10 cellular contexts compared by ENCODE assay signal in the genomic region with DNA sequence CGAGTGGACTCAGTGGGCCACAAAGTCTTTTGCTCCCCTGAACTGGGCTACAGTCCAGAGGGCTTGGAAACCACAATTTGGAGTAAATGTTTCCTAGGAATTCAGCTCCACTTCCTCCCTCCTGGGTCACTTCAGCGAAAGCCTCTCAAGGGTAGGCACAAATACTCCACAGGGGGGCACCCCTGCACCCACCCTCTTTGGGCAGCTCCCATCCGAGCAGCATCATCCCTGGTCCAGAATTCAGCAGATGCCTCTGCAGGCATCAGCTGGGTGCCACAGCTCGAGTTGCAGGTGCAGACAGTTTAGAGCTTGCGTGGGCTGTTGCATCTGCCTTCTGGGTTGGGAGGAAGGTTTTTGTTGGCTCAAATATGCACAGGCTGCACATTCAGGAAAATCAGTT. TPM values are rescaled to one million over a fixed set of nuclear protein-coding genes. Genes with fewer than 3 reads are reported as not detected.
DNase-seq lines count a peak whose midpoint lies in the region; ATAC-seq, FAIRE-seq and TF ChIP-seq lines count a peak whose summit lies in the region.
"Had no signal": no experiment of that assay in that cellular context is flagged by ENCODE, and none has a peak within 500 bp of the region (broad histone marks: within the 10 kb centered on the region; RNA-seq: fewer than 3 reads in every experiment).

No MANE protein-coding gene starts in this region.

- no peak overlapping the region for H3K27ac ChIP-seq in BLaER1

- H3K27me3 ChIP-seq in BLaER1 (no peaks in the 10 kb centered on the region), kidney epithelial cell (ENCODE audit: control insufficient read depth, insufficient read depth, low read length) (no peaks in the 10 kb centered on the region)

- peak overlapping the region; percentile 76 for H3K4me2 ChIP-seq in BLaER1

- no peaks in the 10 kb centered on the region for H4K20me1 ChIP-seq in BLaER1

- DNase-seq in GM18507 (ENCODE audit: extremely low spot score, insufficient read length, low read depth) (no peak), RKO (ENCODE audit: low spot score) (peak; percentile 6), kidney epithelial cell (ENCODE audit: low read depth) (no peak), GM19240 (ENCODE audit: insufficient read length, low spot score) (no peak), pons (ENCODE audit: low spot score) (no peak), NCI-H1048 (lab: John Stamatoyannopoulos, UW) (no peak)
- DNase-seq: left cardiac atrium; stimulated activated CD4-positive, alpha-beta T cell treated with anti-CD3 and anti-CD28 coated beads, Interleukin-2, amount 100 ng/mL, for 48 hours had no signal

- H3K4me1 ChIP-seq in BLaER1: peaks cover 33% of the 10 kb centered on the region

- H3K36me3 ChIP-seq in BLaER1 (no peaks in the 10 kb centered on the region), kidney epithelial cell (ENCODE audit: control insufficient read depth, insufficient read depth, low read length) (no peaks in the 10 kb centered on the region)

- no peaks in the 10 kb centered on the region for H3K9me3 ChIP-seq in BLaER1

- ATAC-seq in HG02973 (IDR thresholded peaks at IDR 0.05; ENCODE audit: unreplicated experiment): no peak
- ATAC-seq: left cardiac atrium had no signal

- FAIRE-seq in GM18507 (lab: Jason Lieb, UNC): peak; percentile 18

- H3K4me3 ChIP-seq in BLaER1: no peak overlapping the region
- H3K4me3 ChIP-seq in kidney epithelial cell (ENCODE audit: low read depth, low read length): no peak overlapping the region

- peak; percentile 41 for TF ChIP-seq CTCF in kidney epithelial cell (IDR thresholded peaks at IDR 0.05; ENCODE audit: insufficient read depth, low read length, poor library complexity, severe bottlenecking)

- no peak overlapping the region for H3K9ac ChIP-seq in BLaER1

RNA-seq across cellular contexts. Expression of gene KANK4, which starts 25.0 kb away (rescaled TPM):
- total RNA-seq in kidney epithelial cell: 10.1 and 10.5 TPM in 2 replicates
